In genomic region chr7:150313870-150314269, GRCh38 we compare ENCODE assay signal across 15 cellular contexts. TPM values are rescaled to one million over a fixed set of nuclear protein-coding genes. Genes with fewer than 3 reads are reported as not detected.
"Had no signal": no experiment of that assay in that cellular context is flagged by ENCODE, and none has a peak within 500 bp of the region (broad histone marks: within the 10 kb centered on the region; RNA-seq: fewer than 3 reads in every experiment).

No MANE protein-coding gene starts in this region.

- H3K79me2 ChIP-seq: hepatocyte had no signal

- H3K27ac ChIP-seq: coronary artery, esophagus muscularis mucosa, hepatocyte, left lung, tibial artery, uterus had no signal

- FAIRE-seq: keratinocyte had no signal

- ATAC-seq: activated CD4-positive, CD25-positive, alpha-beta regulatory T cell treated with anti-CD3 and anti-CD28 coated beads, Interleukin-2, amount 50 U/mL, for 24 hours; left lung; natural killer cell; stimulated activated memory B cell treated with anti-CD40 and anti-IgM and Interleukin-4, amounts not matched to agents 10 μg/mL and 1 μg/mL and 100 μg/mL, for 72 hours had no signal

- H3K9me3 ChIP-seq: esophagus muscularis mucosa, left lung, tibial artery, uterus had no signal

- H3K27me3 ChIP-seq: esophagus muscularis mucosa, hepatocyte, left lung, tibial artery, uterus had no signal

- H3K4me2 ChIP-seq: hepatocyte had no signal

- H3K4me1 ChIP-seq: esophagus muscularis mucosa, left lung, tibial artery, uterus had no signal

- DNase-seq: activated effector memory CD4-positive, alpha-beta T cell treated with Interleukin-2 at 50 U/mL for 16 hours; activated T-cell treated with anti-CD3 and anti-CD28 coated beads, Interleukin-2, amount 50 U/mL, for 24 hours; amniotic stem cell; left lung; natural killer cell; stimulated activated CD4-positive, alpha-beta T cell treated with anti-CD3 and anti-CD28 coated beads, Interleukin-2, amount 100 ng/mL, for 48 hours; tibial artery; uterus had no signal

- H3K36me3 ChIP-seq: esophagus muscularis mucosa, left lung, tibial artery, uterus had no signal

- H3K4me3 ChIP-seq: coronary artery, esophagus muscularis mucosa, hepatocyte, left lung, tibial artery, uterus had no signal

- H2AFZ ChIP-seq: hepatocyte had no signal

RNA-seq across cellular contexts. Expression of gene RARRES2, which starts 27.6 kb away (rescaled TPM):
- total RNA-seq: glomerular endothelial cell, natural killer cell had no signal
- polyA plus RNA-seq: keratinocyte had no signal
